17 cellular contexts compared by ENCODE assay signal in the genomic region with DNA sequence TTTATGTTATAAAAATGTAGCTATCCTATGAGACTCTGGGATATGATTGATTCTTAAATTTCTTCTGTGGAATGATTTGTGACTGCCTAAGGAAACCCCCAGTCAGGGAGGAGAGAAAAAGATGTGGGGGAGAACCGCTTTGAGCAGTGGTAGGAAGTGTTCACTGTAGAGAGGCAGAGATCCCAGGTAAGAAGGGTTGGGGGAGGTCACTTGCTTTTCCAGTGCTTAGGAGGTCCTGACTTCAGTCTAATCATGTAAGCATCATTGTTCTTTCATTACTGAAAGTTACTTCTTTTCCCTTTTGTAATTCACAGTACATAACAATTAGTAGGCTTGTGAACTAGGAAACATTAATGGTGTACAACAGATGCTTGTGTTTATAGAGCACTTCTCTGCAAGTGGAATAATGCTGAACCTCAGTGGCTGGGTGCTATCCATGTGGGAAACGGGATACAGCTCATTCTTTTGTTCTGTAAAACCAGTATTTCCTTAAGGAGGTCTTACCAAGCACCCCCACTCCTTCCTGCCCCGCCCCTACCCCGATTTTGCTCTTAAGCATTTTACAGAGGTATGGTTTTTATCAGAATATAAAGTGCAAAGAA.
DNase-seq lines count a peak whose midpoint lies in the region; ATAC-seq and TF ChIP-seq lines count a peak whose summit lies in the region.
"Had no signal": no experiment of that assay in that cellular context is flagged by ENCODE, and none has a peak within 500 bp of the region (broad histone marks: within the 10 kb centered on the region; RNA-seq: fewer than 3 reads in every experiment).

No MANE protein-coding gene starts in this region.

- no peak overlapping the region for H4K91ac ChIP-seq in H9 (ENCODE audit: insufficient read length, low read depth, low read length)

- no peaks in the 10 kb centered on the region for H3K9me3 Mint-ChIP-seq in H9
- no peaks in the 10 kb centered on the region for H3K9me3 Mint-ChIP-seq in activated naive CD4-positive, alpha-beta T cell treated with anti-CD3 and anti-CD28 coated beads, Interleukin-2, amount 50 U/mL, for 72 hours
- H3K9me3 Mint-ChIP-seq in HFFc6 = no peaks in the 10 kb centered on the region
- H3K9me3 Mint-ChIP-seq: activated naive CD8-positive, alpha-beta T cell treated with anti-CD3 and anti-CD28 coated beads, Interleukin-2, amount 50 U/mL, for 24 hours; activated T-helper 2 cell treated with anti-CD3 and anti-CD28 coated beads, Interferon-gamma antibody, Interleukin-2, Interleukin-4, amounts not matched to agents 10 μg/mL and 5 μg/mL and 100 μg/mL, durations not matched to agents 14 hours and 24 hours and 36 hours; mesothelial cell of epicardium; nephron progenitor cell; type B pancreatic cell had no signal

- TF ChIP-seq CTCF in H9 (conservative IDR thresholded peaks at IDR 0.05) = no peak
- TF ChIP-seq CTCF in Panc1 (IDR thresholded peaks at IDR 0.05) = no peak
- no peak for TF ChIP-seq CTCF in HFFc6 (IDR thresholded peaks at IDR 0.05)

- H3K79me1 ChIP-seq in H9 (ENCODE audit: insufficient read depth, low read depth, low read length, poor library complexity, severe bottlenecking) = no peaks in the 10 kb centered on the region

- H3K36me3 Mint-ChIP-seq in H9 (ENCODE audit: insufficient read depth in 1 of 3, low read depth in 3 of 3) = no peaks in the 10 kb centered on the region
- H3K36me3 Mint-ChIP-seq in activated naive CD4-positive, alpha-beta T cell treated with anti-CD3 and anti-CD28 coated beads, Interleukin-2, amount 50 U/mL, for 72 hours = no peaks in the 10 kb centered on the region
- H3K36me3 Mint-ChIP-seq in HFFc6 (ENCODE audit: low read depth) = peaks cover 5% of the 10 kb centered on the region; the same call in 1 of the 2 replicates
- H3K36me3 Mint-ChIP-seq: type B pancreatic cell had no signal

- no peak overlapping the region for H3K23ac ChIP-seq in H9 (ENCODE audit: insufficient read length, low read depth, low read length)

- H2BK12ac ChIP-seq in H9 (ENCODE audit: insufficient read length, low read depth, low read length) = no peak overlapping the region

- H3K56ac ChIP-seq in H9 (ENCODE audit: insufficient read length, low read depth, low read length) = no peak overlapping the region

- H3K9ac ChIP-seq in H9 (ENCODE audit: extremely low read depth, insufficient read length, low read length) (no peak overlapping the region), iPS-20b (ENCODE audit: low read depth, low read length) (peak overlapping the region; percentile 25; the same call in 1 of the 2 replicates)
- H3K9ac ChIP-seq: KMS-11 had no signal

- H3K23me2 ChIP-seq in H9 (ENCODE audit: insufficient read length, low read depth, low read length, poor library complexity, severe bottlenecking) = no peaks in the 10 kb centered on the region

- H2BK5ac ChIP-seq in H9 (ENCODE audit: insufficient read length, low read length) = no peak overlapping the region

- no peak overlapping the region for H4K5ac ChIP-seq in H9 (ENCODE audit: insufficient read length, low read depth, low read length)

- POLR2A ChIA-PET in Panc1 (lab: Charles Lee) = no interaction called here

- BruUV-seq in Panc1 (replicated peaks; lab: Mats Ljungman, UMichigan) = no TSS peak

- no peaks in the 10 kb centered on the region for H3K4me1 ChIP-seq in H9 (ENCODE audit: insufficient read depth, low read length)
- peaks cover 12% of the 10 kb centered on the region for H3K4me1 ChIP-seq in Panc1 (ENCODE audit: control insufficient read depth, insufficient read depth, low read length)
- H3K4me1 ChIP-seq in iPS-20b (ENCODE audit: insufficient read depth, low read length) = peaks cover 19% of the 10 kb centered on the region

- in situ Hi-C loops in Panc1 (cut with HindIII; ENCODE audit: low pct_unique_long_range_greater_than_20kb, low sequenced_read_pairs) = no loop called here

- no peak overlapping the region for H2BK120ac ChIP-seq in H9 (ENCODE audit: low read depth, low read length, poor library complexity, severe bottlenecking)

- ATAC-seq in Panc1 = no peak
- no peak for ATAC-seq in activated naive CD4-positive, alpha-beta T cell treated with anti-CD3 and anti-CD28 coated beads, Interleukin-2, amount 50 U/mL, for 72 hours
- ATAC-seq: activated naive CD8-positive, alpha-beta T cell treated with anti-CD3 and anti-CD28 coated beads, Interleukin-2, amount 50 U/mL, for 24 hours had no signal

- no peak overlapping the region for H2BK15ac ChIP-seq in H9 (ENCODE audit: low read depth, low read length)

- no CpG with 5 or more reads among the region's 4 CpGs for WGBS in H9 (ENCODE audit: extremely low coverage, insufficient read length, low lambda C conversion rate)

- H3K9me3 ChIP-seq in H9 (ENCODE audit: control insufficient read depth, low read depth, low read length) (no peaks in the 10 kb centered on the region), Panc1 (ENCODE audit: control insufficient read depth, insufficient read depth, low read depth, low read length) (no peaks in the 10 kb centered on the region), iPS-20b (ENCODE audit: insufficient read depth, low read depth, low read length) (no peaks in the 10 kb centered on the region)

- H3K36me3 ChIP-seq in Panc1 (ENCODE audit: control insufficient read depth, insufficient read depth, low read length) (no peaks in the 10 kb centered on the region), iPS-20b (ENCODE audit: insufficient read depth, low read depth, low read length) (no peaks in the 10 kb centered on the region)

- H3K4me2 ChIP-seq in H9 (ENCODE audit: insufficient read depth, insufficient read length, low read length) = peak overlapping the region; percentile 64
- H3K4me2 ChIP-seq: KMS-11 had no signal

- H3K27ac ChIP-seq in H9 (ENCODE audit: insufficient read length, low read depth, low read length) (peak overlapping the region; percentile 29), Panc1 (ENCODE audit: low read length) (peak overlapping the region; percentile 44; the same call in 1 of the 2 replicates), iPS-20b (ENCODE audit: low read length) (peak overlapping the region; percentile 27)
- H3K27ac ChIP-seq: KMS-11, RWPE1 had no signal

- no peak overlapping the region for H4K8ac ChIP-seq in H9 (replicated peaks; ENCODE audit: insufficient read length, low read depth, low read length)

- H3K4me3 Mint-ChIP-seq in H9 (peak overlapping the region; percentile 35 to 56; a peak in 3 of 5 replicates), HFFc6 (no peak overlapping the region)
- H3K4me3 Mint-ChIP-seq: activated naive CD8-positive, alpha-beta T cell treated with anti-CD3 and anti-CD28 coated beads, Interleukin-2, amount 50 U/mL, for 24 hours; mesothelial cell of epicardium; nephron progenitor cell; type B pancreatic cell had no signal

- no peak overlapping the region for H2AK5ac ChIP-seq in H9 (ENCODE audit: insufficient read length, low read length)

- no peaks in the 10 kb centered on the region for H3K79me2 ChIP-seq in H9 (ENCODE audit: insufficient read depth, low read length)

- no peak overlapping the region for H3K4me3 ChIP-seq in Panc1 (ENCODE audit: low read depth in 2 of 2, low read length in 2 of 2)
- H3K4me3 ChIP-seq in iPS-20b (ENCODE audit: low read length) = peak overlapping the region; percentile 41; the same call in 1 of the 2 replicates
- H3K4me3 ChIP-seq: dorsolateral prefrontal cortex had no signal

- CTCF ChIA-PET in Panc1 (lab: Charles Lee) = interaction anchor here (0.6 to 1.2 kb wide), 8 partner anchors 113 to 190 kb away, joined by 3 to 8 read pairs (median 3); no protein-coding TSS in a partner anchor

- H3K27me3 Mint-ChIP-seq in H9 (ENCODE audit: low read depth) (no peaks in the 10 kb centered on the region; the same call in 1 of the 2 replicates), HFFc6 (ENCODE audit: insufficient read depth) (no peaks in the 10 kb centered on the region; the same call in 1 of the 2 replicates)
- H3K27me3 Mint-ChIP-seq: progenitor cell of endocrine pancreas, type B pancreatic cell had no signal

- no peak overlapping the region for H2BK20ac ChIP-seq in H9 (ENCODE audit: low read depth, low read length, poor library complexity, severe bottlenecking)

- H3K4ac ChIP-seq in H9 (ENCODE audit: low read depth, low read length) = no peak overlapping the region

- intact Hi-C loops in Panc1 (cut with micrococcal nuclease; ENCODE audit: unreplicated experiment) = loop anchor here (1.0 to 10.0 kb wide), 3 partner anchors 131 to 944 kb away; no protein-coding TSS in a partner anchor

- H3K4me1 Mint-ChIP-seq in H9 = peaks cover 7 to 18% of the 10 kb centered on the region in 2 experiments
- peaks cover 26% of the 10 kb centered on the region for H3K4me1 Mint-ChIP-seq in HFFc6 (ENCODE audit: low read depth)

- DNase-seq in DMS53 (lab: John Stamatoyannopoulos, UW) (peak; percentile 56), H9 (no peak), Panc1 (ENCODE audit: low read depth, low spot score) (no peak), 8988T (no peak), HFFc6 (no peak)
- DNase-seq in stimulated activated CD4-positive, alpha-beta T cell treated with anti-CD3 and anti-CD28 coated beads, Interleukin-2, amount 100 ng/mL, for 48 hours = no peak
- DNase-seq in activated naive CD4-positive, alpha-beta T cell treated with anti-CD3 and anti-CD28 coated beads, Interleukin-2, amount 50 U/mL, for 72 hours (ENCODE audit: low spot score in 2 of 2) = no peak

- H3K14ac ChIP-seq in H9 (ENCODE audit: insufficient read depth, low read length) = no peak overlapping the region

- H2AFZ ChIP-seq in H9 (ENCODE audit: low read length) = no peak overlapping the region

- H3K27ac Mint-ChIP-seq in H9 (peak overlapping the region; percentile 40 to 88 (median 56)), HFFc6 (no peak overlapping the region)
- H3K27ac Mint-ChIP-seq in activated naive CD4-positive, alpha-beta T cell treated with anti-CD3 and anti-CD28 coated beads, Interleukin-2, amount 50 U/mL, for 72 hours = no peak overlapping the region
- H3K27ac Mint-ChIP-seq: activated naive CD8-positive, alpha-beta T cell treated with anti-CD3 and anti-CD28 coated beads, Interleukin-2, amount 50 U/mL, for 24 hours; activated T-helper 2 cell treated with anti-CD3 and anti-CD28 coated beads, Interferon-gamma antibody, Interleukin-2, Interleukin-4, amounts not matched to agents 10 μg/mL and 5 μg/mL and 100 μg/mL, durations not matched to agents 14 hours and 24 hours and 36 hours; mesothelial cell of epicardium; nephron progenitor cell; progenitor cell of endocrine pancreas; type B pancreatic cell had no signal

- H3K27me3 ChIP-seq in H9 (ENCODE audit: insufficient read depth, low read length) (no peaks in the 10 kb centered on the region), Panc1 (ENCODE audit: control insufficient read depth, insufficient read depth, low read length) (no peaks in the 10 kb centered on the region), iPS-20b (ENCODE audit: insufficient read depth, low read length) (no peaks in the 10 kb centered on the region)
- H3K27me3 ChIP-seq: dorsolateral prefrontal cortex had no signal

- no peak overlapping the region for H3T11ph ChIP-seq in H9 (ENCODE audit: low read length)

- no peak overlapping the region for H3K18ac ChIP-seq in H9 (ENCODE audit: insufficient read length, low read depth, low read length)

- H4K20me1 ChIP-seq in H9 (ENCODE audit: control insufficient read depth, insufficient read depth, insufficient read length) = no peaks in the 10 kb centered on the region

Comparison
In these comparisons a context has a peak if more than half of its experiments do, and no peak if none do; other contexts are left out.
1. H3K27ac Mint-ChIP-seq: peak in H9 (3 of 3); none in activated naive CD4-positive, alpha-beta T cell treated with anti-CD3 and anti-CD28 coated beads, Interleukin-2, amount 50 U/mL, for 72 hours (0 of 2) and HFFc6 (single experiment).
2. Peak in every context shown above with its lines, with median percentiles within 50 percentile points of each other: H3K27ac ChIP-seq.